Comparison of ENCODE assay signal across 16 cellular contexts in genomic region chr3:144429719-144430121, GRCh38.
DNase-seq lines count a peak whose midpoint lies in the region; ATAC-seq and TF ChIP-seq lines count a peak whose summit lies in the region.
"Had no signal": no experiment of that assay in that cellular context is flagged by ENCODE, and none has a peak within 500 bp of the region (broad histone marks: within the 10 kb centered on the region; RNA-seq: fewer than 3 reads in every experiment).

No MANE protein-coding gene starts in this region.

- H3K36me3 ChIP-seq in lower lobe of right lung = no peaks in the 10 kb centered on the region
- H3K36me3 ChIP-seq: SJCRH30 had no signal

- intact Hi-C loops in lower lobe of right lung (cut with DNase I) = no loop called here

- ATAC-seq in GM18508 (IDR thresholded peaks at IDR 0.05; ENCODE audit: insufficient read depth, unreplicated experiment) = peak; percentile 71
- peak; percentile 72 for ATAC-seq in GM21526 (IDR thresholded peaks at IDR 0.05; ENCODE audit: low FRiP score, unreplicated experiment)
- peak; percentile 61 for ATAC-seq in HG03103 (IDR thresholded peaks at IDR 0.05; ENCODE audit: low read depth, unreplicated experiment)
- peak; percentile 37 for ATAC-seq in effector memory CD8-positive, alpha-beta T cell (replicated peaks)
- ATAC-seq in lower lobe of right lung = no peak
- ATAC-seq: stimulated activated naive CD8-positive, alpha-beta T cell treated with anti-CD3 and anti-CD28 coated beads, Interleukin-15, Interleukin-2, amounts not matched to agents 100 U/mL and 50 U/mL, for 24 hours had no signal

- H3K27ac Mint-ChIP-seq in effector memory CD8-positive, alpha-beta T cell = no peak overlapping the region
- no peak overlapping the region for H3K27ac Mint-ChIP-seq in endothelial cell (ENCODE audit: unreplicated experiment)
- H3K27ac Mint-ChIP-seq: activated CD4-positive, alpha-beta memory T cell treated with anti-CD3 and anti-CD28 coated beads, Interleukin-2, amount 10 ng/mL, durations not matched to agents 7 days and 5 days had no signal

- DNase-seq in effector memory CD8-positive, alpha-beta T cell = no peak
- no peak for DNase-seq in endothelial cell (ENCODE audit: low spot score)
- no peak for DNase-seq in lower lobe of right lung
- DNase-seq in NCI-H510A (lab: John Stamatoyannopoulos, UW) = no peak
- DNase-seq in hippocampal formation (lab: John Stamatoyannopoulos, UW) = no peak
- DNase-seq: activated CD4-positive, alpha-beta memory T cell treated with anti-CD3 and anti-CD28 coated beads, Interleukin-2, amount 10 ng/mL, durations not matched to agents 7 days and 5 days; aorta; Caco-2; GOT3; NCI-H1105; SJCRH30; stimulated activated naive CD8-positive, alpha-beta T cell treated with anti-CD3 and anti-CD28 coated beads, Interleukin-15, Interleukin-2, amounts not matched to agents 100 U/mL and 50 U/mL, for 24 hours had no signal

- no peak overlapping the region for H3K4me3 Mint-ChIP-seq in effector memory CD8-positive, alpha-beta T cell
- no peak overlapping the region for H3K4me3 Mint-ChIP-seq in endothelial cell (ENCODE audit: unreplicated experiment)
- H3K4me3 Mint-ChIP-seq: activated CD4-positive, alpha-beta memory T cell treated with anti-CD3 and anti-CD28 coated beads, Interleukin-2, amount 10 ng/mL, durations not matched to agents 7 days and 5 days had no signal

- H3K36me3 Mint-ChIP-seq in effector memory CD8-positive, alpha-beta T cell (ENCODE audit: insufficient read depth) = no peaks in the 10 kb centered on the region
- no peaks in the 10 kb centered on the region for H3K36me3 Mint-ChIP-seq in endothelial cell (ENCODE audit: low read depth, unreplicated experiment)

- H3K27ac ChIP-seq in lower lobe of right lung = no peak overlapping the region
- H3K27ac ChIP-seq: SJCRH30, skin epidermis had no signal

- H3K4me1 Mint-ChIP-seq in effector memory CD8-positive, alpha-beta T cell (ENCODE audit: low read depth in 2 of 2) = no peaks in the 10 kb centered on the region
- no peaks in the 10 kb centered on the region for H3K4me1 Mint-ChIP-seq in endothelial cell (ENCODE audit: unreplicated experiment)
- H3K4me1 Mint-ChIP-seq: activated CD4-positive, alpha-beta memory T cell treated with anti-CD3 and anti-CD28 coated beads, Interleukin-2, amount 10 ng/mL, durations not matched to agents 7 days and 5 days had no signal

- TF ChIP-seq CTCF in endothelial cell (IDR thresholded peaks at IDR 0.05; ENCODE audit: unreplicated experiment) = no peak
- no peak for TF ChIP-seq CTCF in lower lobe of right lung (IDR thresholded peaks at IDR 0.05)

- no peaks in the 10 kb centered on the region for H3K9me3 ChIP-seq in lower lobe of right lung
- H3K9me3 ChIP-seq: Caco-2, SJCRH30 had no signal

- no peaks in the 10 kb centered on the region for H3K4me1 ChIP-seq in lower lobe of right lung
- H3K4me1 ChIP-seq: Caco-2, SJCRH30 had no signal

- H3K4me3 ChIP-seq in lower lobe of right lung = no peak overlapping the region
- H3K4me3 ChIP-seq: SJCRH30, skin epidermis had no signal

- no peaks in the 10 kb centered on the region for H3K9me3 Mint-ChIP-seq in effector memory CD8-positive, alpha-beta T cell
- H3K9me3 Mint-ChIP-seq in endothelial cell (ENCODE audit: unreplicated experiment) = no peaks in the 10 kb centered on the region
- H3K9me3 Mint-ChIP-seq: activated CD4-positive, alpha-beta memory T cell treated with anti-CD3 and anti-CD28 coated beads, Interleukin-2, amount 10 ng/mL, durations not matched to agents 7 days and 5 days had no signal

- H3K27me3 ChIP-seq in lower lobe of right lung (ENCODE audit: low read depth) = no peaks in the 10 kb centered on the region
- H3K27me3 ChIP-seq: SJCRH30 had no signal

- H3K27me3 Mint-ChIP-seq in effector memory CD8-positive, alpha-beta T cell = no peaks in the 10 kb centered on the region
- no peaks in the 10 kb centered on the region for H3K27me3 Mint-ChIP-seq in endothelial cell (ENCODE audit: unreplicated experiment)
- H3K27me3 Mint-ChIP-seq: activated CD4-positive, alpha-beta memory T cell treated with anti-CD3 and anti-CD28 coated beads, Interleukin-2, amount 10 ng/mL, durations not matched to agents 7 days and 5 days had no signal

Comparison
In these comparisons a context has a peak if more than half of its experiments do, and no peak if none do; other contexts are left out.
1. ATAC-seq: peak in GM18508 (single experiment), GM21526 (single experiment), HG03103 (single experiment) and effector memory CD8-positive, alpha-beta T cell (single experiment); none in lower lobe of right lung (0 of 2).